Comparison of ENCODE assay signal across 1 cellular context in genomic region chr17:16406742-16407674, GRCh38.
TF ChIP-seq lines count a peak whose summit lies in the region.

No MANE protein-coding gene starts in this region.

TF ChIP-seq in GM12878, 131 proteins besides CTCF, POLR2A, EP300 and RAD21 (continued from another document):
- TF ChIP-seq CBFB (IDR thresholded peaks at IDR 0.05; ENCODE audit: low read depth) (no peak), POLR2AphosphoS2 (IDR thresholded peaks at IDR 0.05; ENCODE audit: low read depth, low read length) (no peak), PRDM15 (CRISPR knock-in tag; IDR thresholded peaks at IDR 0.05) (no peak), POLR2AphosphoS5 (IDR thresholded peaks at IDR 0.05; ENCODE audit: low read length) (no peak), BCL3 (IDR thresholded peaks at IDR 0.05; ENCODE audit: borderline replicate concordance, insufficient read depth, low read depth, low read length, poor library complexity, severe bottlenecking) (no peak), BMI1 (IDR thresholded peaks at IDR 0.05; ENCODE audit: borderline replicate concordance) (no peak), SPI1 (IDR thresholded peaks at IDR 0.05; ENCODE audit: borderline replicate concordance, insufficient read depth, low read depth, low read length) (no peak), RCOR1 (conservative IDR thresholded peaks at IDR 0.05; ENCODE audit: low read depth, low read length) (no peak), CHD2 (IDR thresholded peaks at IDR 0.05; ENCODE audit: borderline replicate concordance, low read depth, low read length) (peak; percentile 35; the same call in 1 of the 2 replicates), EGR1 (IDR thresholded peaks at IDR 0.05; ENCODE audit: borderline replicate concordance in 1 of 2, low read depth in 2 of 2, low read length in 2 of 2) (peak in 1 of 2 experiments; percentile 81; a peak in 2 of 3 replicates), NR2F1 (conservative IDR thresholded peaks at IDR 0.05) (peak; percentile 27; the same call in 1 of the 2 replicates), PKNOX1 (IDR thresholded peaks at IDR 0.05) (no peak), BRCA1 (IDR thresholded peaks at IDR 0.05; ENCODE audit: low read depth, low read length) (no peak), SIX5 (IDR thresholded peaks at IDR 0.05; ENCODE audit: low read depth, low read length, severe bottlenecking) (no peak), BACH1 (IDR thresholded peaks at IDR 0.05; ENCODE audit: borderline replicate concordance) (0 out of 2 replicates have a peak, but pooled peaks have one; percentile 26), WRNIP1 (IDR thresholded peaks at IDR 0.05; ENCODE audit: borderline replicate concordance, low read depth, low read length) (no peak), RELB (IDR thresholded peaks at IDR 0.05; ENCODE audit: low read depth) (peak; percentile 67; the same call in 1 of the 2 replicates), E4F1 (IDR thresholded peaks at IDR 0.05; ENCODE audit: borderline replicate concordance, partially characterized antibody) (no peak)
